ENCODE assay signal across 9 cellular contexts in the genomic region with DNA sequence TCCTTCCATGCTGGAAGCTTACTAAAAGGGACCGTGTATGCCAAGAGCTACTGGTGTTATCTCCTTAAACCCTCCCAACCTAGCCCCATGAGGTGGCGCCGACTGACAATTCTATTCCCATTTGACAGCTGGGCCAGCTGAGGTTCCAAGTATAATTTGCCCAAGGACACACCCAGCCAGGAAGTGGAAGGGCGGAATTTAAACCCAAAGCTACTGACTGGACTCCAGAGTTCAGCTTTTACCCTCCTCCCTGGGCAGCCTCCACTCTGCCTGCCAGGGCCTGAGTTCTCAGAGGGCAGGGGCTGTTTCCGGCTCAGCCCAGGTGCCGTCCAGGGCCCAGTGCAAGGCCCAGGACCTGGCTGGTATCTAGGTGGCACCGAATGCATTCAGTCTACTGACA.
DNase-seq lines count a peak whose midpoint lies in the region; ATAC-seq and TF ChIP-seq lines count a peak whose summit lies in the region.
"Had no signal": no experiment of that assay in that cellular context is flagged by ENCODE, and none has a peak within 500 bp of the region (broad histone marks: within the 10 kb centered on the region; RNA-seq: fewer than 3 reads in every experiment).

No MANE protein-coding gene starts in this region.

- H3K9me3 ChIP-seq in liver (ENCODE audit: control insufficient read depth in 4 of 4, low read length in 3 of 4) (no peaks in the 10 kb centered on the region), MG63 (no peaks in the 10 kb centered on the region)

- H3K4me1 ChIP-seq in liver (ENCODE audit: control insufficient read depth in 4 of 4, insufficient read depth in 4 of 4, low read length in 3 of 4): peaks cover 4 to 18% (median 11%) of the 10 kb centered on the region in 4 donors

- no peak overlapping the region for H3K9ac ChIP-seq in liver (ENCODE audit: low read depth in 1 of 2, low read length in 2 of 2)

- WGBS in liver: 75% methylated on average over 7 of the region's 7 CpGs

- no peaks in the 10 kb centered on the region for H3K27me3 ChIP-seq in liver (ENCODE audit: control insufficient read depth in 4 of 4, insufficient read depth in 4 of 4, low read length in 3 of 4)
- no peaks in the 10 kb centered on the region for H3K27me3 ChIP-seq in MG63

- peak overlapping the region; percentile 2 to 66 for H3K27ac ChIP-seq in liver (ENCODE audit: low read depth in 1 of 2, low read length in 2 of 2)

- H3K27ac Mint-ChIP-seq in HFFc6: peak overlapping the region; percentile 80
- H3K27ac Mint-ChIP-seq in brain: peak overlapping the region; percentile 69 to 95 (median 89)
- peak overlapping the region; percentile 29 for H3K27ac Mint-ChIP-seq in stimulated activated effector memory CD8-positive, alpha-beta T cell treated with anti-CD3 and anti-CD28 coated beads, Interleukin-12 subunit alpha, Interleukin-12 subunit beta, amount 100 ng/mL, for 72 hours

- H3K27me3 Mint-ChIP-seq in HFFc6 (ENCODE audit: insufficient read depth) (no peaks in the 10 kb centered on the region; the same call in 1 of the 2 replicates), brain (peaks cover 8% of the 10 kb centered on the region)

- H3K9me3 Mint-ChIP-seq in HFFc6: no peaks in the 10 kb centered on the region
- no peaks in the 10 kb centered on the region for H3K9me3 Mint-ChIP-seq in brain
- H3K9me3 Mint-ChIP-seq in stimulated activated effector memory CD8-positive, alpha-beta T cell treated with anti-CD3 and anti-CD28 coated beads, Interleukin-12 subunit alpha, Interleukin-12 subunit beta, amount 100 ng/mL, for 72 hours: no peaks in the 10 kb centered on the region

- H3K36me3 Mint-ChIP-seq in HFFc6 (ENCODE audit: low read depth) (no peaks in the 10 kb centered on the region), brain (no peaks in the 10 kb centered on the region)
- no peaks in the 10 kb centered on the region for H3K36me3 Mint-ChIP-seq in stimulated activated effector memory CD8-positive, alpha-beta T cell treated with anti-CD3 and anti-CD28 coated beads, Interleukin-12 subunit alpha, Interleukin-12 subunit beta, amount 100 ng/mL, for 72 hours

- no peak for DNase-seq in HFFc6
- no peak for DNase-seq in stimulated activated effector memory CD8-positive, alpha-beta T cell treated with anti-CD3 and anti-CD28 coated beads, Interleukin-12 subunit alpha, Interleukin-12 subunit beta, amount 100 ng/mL, for 72 hours (ENCODE audit: low spot score in 2 of 2)
- no peak for DNase-seq in MG63
- DNase-seq in NCI-H1105 treated with DMSO at 0.1 percent for 48 hours (lab: John Stamatoyannopoulos, UW): no peak
- no peak for DNase-seq in kidney tubule cell (ENCODE audit: low spot score)
- DNase-seq: NK-92 treated with Interleukin-12 subunit alpha and Interleukin-12 subunit beta, amount 100 ng/mL, for 24 hours had no signal

- TF ChIP-seq CTCF in HFFc6 (IDR thresholded peaks at IDR 0.05) (no peak), brain (conservative IDR thresholded peaks at IDR 0.05) (no peak), liver (IDR thresholded peaks at IDR 0.05; ENCODE audit: low read depth, low read length, missing input control) (no peak)

- H3K4me3 Mint-ChIP-seq in HFFc6 (peak overlapping the region; percentile 83), brain (peak overlapping the region; percentile 70 to 84 (median 73))
- H3K4me3 Mint-ChIP-seq in stimulated activated effector memory CD8-positive, alpha-beta T cell treated with anti-CD3 and anti-CD28 coated beads, Interleukin-12 subunit alpha, Interleukin-12 subunit beta, amount 100 ng/mL, for 72 hours: peak overlapping the region; percentile 70

- peak in 1 of 2 donors; percentile 22 for TF ChIP-seq RAD21 in liver (IDR thresholded peaks at IDR 0.05)

- H3K4me1 Mint-ChIP-seq in HFFc6 (ENCODE audit: low read depth) (peaks cover 39% of the 10 kb centered on the region), brain (peaks cover 30% of the 10 kb centered on the region)
- peaks cover 11% of the 10 kb centered on the region for H3K4me1 Mint-ChIP-seq in stimulated activated effector memory CD8-positive, alpha-beta T cell treated with anti-CD3 and anti-CD28 coated beads, Interleukin-12 subunit alpha, Interleukin-12 subunit beta, amount 100 ng/mL, for 72 hours

- no peaks in the 10 kb centered on the region for H3K36me3 ChIP-seq in liver (ENCODE audit: control insufficient read depth in 4 of 4, insufficient read depth in 3 of 4, low read depth in 1 of 4, low read length in 3 of 4)
- no peaks in the 10 kb centered on the region for H3K36me3 ChIP-seq in MG63

- no peak overlapping the region for H3K4me3 ChIP-seq in liver (ENCODE audit: low read depth in 1 of 3, low read length in 3 of 3)
- H3K4me3 ChIP-seq in MG63: no peak overlapping the region

- no peak for ATAC-seq in stimulated activated effector memory CD8-positive, alpha-beta T cell treated with anti-CD3 and anti-CD28 coated beads, Interleukin-12 subunit alpha, Interleukin-12 subunit beta, amount 100 ng/mL, for 72 hours
- no peak for ATAC-seq in GM19324 (IDR thresholded peaks at IDR 0.05; ENCODE audit: low FRiP score, unreplicated experiment)

TF ChIP-seq in liver, 16 proteins besides CTCF, POLR2A, EP300 and RAD21:
- TF ChIP-seq NR2F2 (IDR thresholded peaks at IDR 0.05) (no peak), YY1 (IDR thresholded peaks at IDR 0.05) (no peak), HNF4A (conservative IDR thresholded peaks at IDR 0.05) (peak; percentile 49 to 58), EGR1 (IDR thresholded peaks at IDR 0.05; ENCODE audit: low read depth in 2 of 2) (no peak), JUND (IDR thresholded peaks at IDR 0.05) (no peak)

Comparison
In these comparisons a context has a peak if more than half of its experiments do, and no peak if none do; other contexts are left out.
1. H3K27ac Mint-ChIP-seq: peak in every context shown above with its lines; median percentile 89 in brain; 80 in HFFc6; 29 in stimulated activated effector memory CD8-positive, alpha-beta T cell treated with anti-CD3 and anti-CD28 coated beads, Interleukin-12 subunit alpha, Interleukin-12 subunit beta, amount 100 ng/mL, for 72 hours.